8 cellular contexts compared by ENCODE assay signal in genomic region chr2:85678794-85679672, GRCh38.
DNase-seq lines count a peak whose midpoint lies in the region; ATAC-seq and TF ChIP-seq lines count a peak whose summit lies in the region.

No MANE protein-coding gene starts in this region.

- peak; percentile 99 for TF ChIP-seq CTCF in brain microvascular endothelial cell (IDR thresholded peaks at IDR 0.05; ENCODE audit: low read depth, low read length, missing control alignments)

- H3K36me3 ChIP-seq in brain microvascular endothelial cell (replicated peaks) = no peaks in the 10 kb centered on the region

- no peak overlapping the region for H3K4me3 ChIP-seq in brain microvascular endothelial cell (ENCODE audit: low read depth, low read length)

- in situ Hi-C loops in brain microvascular endothelial cell (cut with HindIII; ENCODE audit: low pct_ligation_motif_present, low sequenced_read_pairs) = no loop called here

- ATAC-seq in HG02571 (IDR thresholded peaks at IDR 0.05; ENCODE audit: unreplicated experiment) (peak; percentile 82), HG03457 (IDR thresholded peaks at IDR 0.05; ENCODE audit: unreplicated experiment) (no peak)

- no peak overlapping the region for H3K27ac ChIP-seq in brain microvascular endothelial cell

- DNase-seq in EL (peak; percentile 77), NCI-H2081 (lab: John Stamatoyannopoulos, UW) (peak; percentile 79), UCSD-AML1 (lab: John Stamatoyannopoulos, UW; ENCODE audit: unreplicated experiment) (peak; percentile 72), brain microvascular endothelial cell (peak; percentile 53), iPS-NIHi7 (ENCODE audit: extremely low spot score) (peak; percentile 96), smooth muscle cell of the brain vasculature (ENCODE audit: low read depth, low spot score) (peak; percentile 49)

- no peaks in the 10 kb centered on the region for H3K27me3 ChIP-seq in brain microvascular endothelial cell (replicated peaks)
